In the genomic region with DNA sequence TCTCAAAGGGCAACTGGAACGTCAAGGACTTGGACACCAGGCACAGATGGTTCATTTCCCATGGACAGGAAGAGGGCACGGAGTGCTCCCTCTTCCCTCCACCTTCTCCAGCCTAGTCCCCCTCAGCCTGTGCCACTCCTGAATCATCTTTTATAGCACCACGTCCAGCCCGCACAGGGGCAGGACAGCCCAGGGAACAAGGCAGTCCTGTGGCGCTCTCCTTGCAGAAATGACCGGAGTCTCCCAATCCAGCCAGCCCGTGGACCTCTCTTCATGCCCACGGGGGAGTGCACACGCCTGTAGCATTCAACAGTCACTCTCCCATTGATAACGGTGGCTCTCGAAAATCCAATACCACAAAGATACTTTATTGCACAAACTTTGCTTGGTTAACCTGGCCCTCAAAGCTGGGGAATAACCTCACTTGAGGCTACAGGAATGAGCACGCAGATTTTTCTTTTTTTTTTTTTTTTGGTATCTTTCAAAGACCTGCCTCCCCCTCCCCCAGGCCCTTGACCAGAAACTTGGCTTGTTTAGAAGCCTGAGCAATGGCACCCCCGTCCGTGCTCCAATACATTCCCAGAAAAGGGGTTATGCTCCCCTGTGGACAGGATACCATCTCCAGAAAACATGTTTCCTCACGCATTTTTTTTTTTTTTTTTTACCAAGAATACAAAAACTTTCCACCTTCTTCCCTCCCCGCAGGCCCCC, we compare ENCODE assay signal across 8 cellular contexts. TPM values are rescaled to one million over a fixed set of nuclear protein-coding genes. Genes with fewer than 3 reads are reported as not detected.
DNase-seq lines count a peak whose midpoint lies in the region; ATAC-seq and TF ChIP-seq lines count a peak whose summit lies in the region.

No MANE protein-coding gene starts in this region.

- H3K27me3 Mint-ChIP-seq in CD4-positive, alpha-beta memory T cell = no peaks in the 10 kb centered on the region

- no peak for TF ChIP-seq EP300 in ovary (IDR thresholded peaks at IDR 0.05)

- no peaks in the 10 kb centered on the region for H3K9me3 Mint-ChIP-seq in CD4-positive, alpha-beta memory T cell

- intact Hi-C loops in CD4-positive, alpha-beta memory T cell (cut with micrococcal nuclease) = loop anchor here (2.0 to 5.0 kb wide), 5 partner anchors 13 to 85 kb away; no protein-coding TSS in a partner anchor
- intact Hi-C loops in ovary (cut with DNase I) = no loop called here

- no peaks in the 10 kb centered on the region for H3K36me3 ChIP-seq in CD4-positive, alpha-beta memory T cell (ENCODE audit: insufficient read depth, low read length)
- H3K36me3 ChIP-seq in Peyer's patch (no peaks in the 10 kb centered on the region), ovary (no peaks in the 10 kb centered on the region)

- 19 to 24% (median 23%) methylated on average over 16 of the region's 16 CpGs for WGBS in ovary, 3 donors

- TF ChIP-seq CTCF in Peyer's patch (IDR thresholded peaks at IDR 0.05) = no peak
- no peak for TF ChIP-seq CTCF in epithelial cell of esophagus (IDR thresholded peaks at IDR 0.05; ENCODE audit: insufficient read depth, low read depth, low read length, missing control alignments)
- TF ChIP-seq CTCF in ovary (IDR thresholded peaks at IDR 0.05) = no peak

- H3K4me3 Mint-ChIP-seq in CD4-positive, alpha-beta memory T cell = peak overlapping the region; percentile 85 to 98 (median 94)

- peaks cover 43 to 84% (median 57%) of the 10 kb centered on the region in 4 donors for H3K4me1 Mint-ChIP-seq in CD4-positive, alpha-beta memory T cell

- H3K4me3 ChIP-seq in CD4-positive, alpha-beta memory T cell (ENCODE audit: low read length in 2 of 2) = peak overlapping the region; percentile 86 to 92
- H3K4me3 ChIP-seq in Peyer's patch = peak overlapping the region; percentile 68 to 96 (median 84)
- peak overlapping the region; percentile 63 for H3K4me3 ChIP-seq in epithelial cell of esophagus (ENCODE audit: low read length)
- H3K4me3 ChIP-seq in ovary = peak overlapping the region; percentile 72

- TF ChIP-seq POLR2A in Peyer's patch (IDR thresholded peaks at IDR 0.05) (no peak), ovary (IDR thresholded peaks at IDR 0.05) (no peak)

- POLR2A ChIA-PET in CD4-positive, alpha-beta memory T cell (lab: Charles Lee; ENCODE audit: partially characterized antibody) = interaction anchor here (0.6 to 12.4 kb wide), 18 partner anchors 8 to 603 kb away, joined by 3 to 355 read pairs (median 8); no protein-coding TSS in a partner anchor

- peak overlapping the region; percentile 85 to 95 (median 93) for H3K27ac Mint-ChIP-seq in CD4-positive, alpha-beta memory T cell

- peaks cover 20 to 47% of the 10 kb centered on the region in 2 donors for H3K36me3 Mint-ChIP-seq in CD4-positive, alpha-beta memory T cell

- peak overlapping the region; percentile 90 for H3K27ac ChIP-seq in CD4-positive, alpha-beta memory T cell (ENCODE audit: low read depth, low read length)
- H3K27ac ChIP-seq in Peyer's patch (peak overlapping the region; percentile 70 to 85 (median 80)), ovary (no peak overlapping the region)

- no peaks in the 10 kb centered on the region for H3K9me3 ChIP-seq in CD4-positive, alpha-beta memory T cell (ENCODE audit: control insufficient read depth in 1 of 2, low read length in 2 of 2)
- H3K9me3 ChIP-seq in Peyer's patch (no peaks in the 10 kb centered on the region), ovary (no peaks in the 10 kb centered on the region)

- no peak for ATAC-seq in HG03025 (IDR thresholded peaks at IDR 0.05; ENCODE audit: low FRiP score, unreplicated experiment)

- no peaks in the 10 kb centered on the region for H3K27me3 ChIP-seq in CD4-positive, alpha-beta memory T cell (ENCODE audit: insufficient read depth, low read length)
- H3K27me3 ChIP-seq in Peyer's patch (no peaks in the 10 kb centered on the region), ovary (no peaks in the 10 kb centered on the region)

- peak in 1 of 5 donors; percentile 64 for DNase-seq in CD4-positive, alpha-beta memory T cell
- DNase-seq in Peyer's patch = no peak
- peak; percentile 9 for DNase-seq in epithelial cell of esophagus (ENCODE audit: low read depth)
- no peak for DNase-seq in ovary
- no peak for DNase-seq in T1000 (lab: John Stamatoyannopoulos, UW)
- no peak for DNase-seq in SW480 (ENCODE audit: low spot score)
- no peak for DNase-seq in SW 1271 (lab: John Stamatoyannopoulos, UW)

- peaks cover 66% of the 10 kb centered on the region for H3K4me1 ChIP-seq in CD4-positive, alpha-beta memory T cell (ENCODE audit: insufficient read depth, low read length)
- H3K4me1 ChIP-seq in Peyer's patch (no peaks in the 10 kb centered on the region), ovary (ENCODE audit: insufficient read depth) (peaks cover 2% of the 10 kb centered on the region)

- CTCF ChIA-PET in CD4-positive, alpha-beta memory T cell (lab: Charles Lee; ENCODE audit: partially characterized antibody) = interaction anchor here (0.7 to 6.5 kb wide), 14 partner anchors 12 to 133 kb away, joined by 3 to 106 read pairs (median 9); no protein-coding TSS in a partner anchor

RNA-seq across cellular contexts. Expression of a gene that starts 0.7 kb away (rescaled TPM):
- 10 to 100 TPM; 70.5 to 71.5 TPM for total RNA-seq in CD4-positive, alpha-beta memory T cell
- 10 to 100 TPM; 45.0 to 77.1 TPM for polyA plus RNA-seq in CD4-positive, alpha-beta memory T cell
- total RNA-seq in Peyer's patch = 10 to 100 TPM in 1 of 4 donors, 1 to 10 TPM in 3; 1.8 to 11.6 (median 3.7) TPM
- total RNA-seq in ovary = 1 to 10 TPM in 4 of 7 donors, under 1 TPM in 3; 0.71 to 3.6 (median 1.1) TPM
- 1 to 10 TPM in 1 of 2 donors, under 1 TPM in 1; 0.90 to 3.0 TPM for polyA plus RNA-seq in ovary

Comparison
In these comparisons a context has a peak if more than half of its experiments do, and no peak if none do; other contexts are left out.
1. H3K27ac ChIP-seq: peak in CD4-positive, alpha-beta memory T cell (single experiment) and Peyer's patch (4 of 4); none in ovary (0 of 2).
2. RNA of a gene that starts 0.7 kb away (total RNA-seq): 70.5 to 71.5 TPM in CD4-positive, alpha-beta memory T cell; 1.8 to 11.6 TPM in Peyer's patch and 0.71 to 3.6 TPM in ovary; every median in the first group is over 4 times any median in the second.
3. Peak in every context shown above with its lines, with median percentiles within 50 percentile points of each other: H3K4me3 ChIP-seq.